ENCODE assay signal across 9 cellular contexts in the genomic region with DNA sequence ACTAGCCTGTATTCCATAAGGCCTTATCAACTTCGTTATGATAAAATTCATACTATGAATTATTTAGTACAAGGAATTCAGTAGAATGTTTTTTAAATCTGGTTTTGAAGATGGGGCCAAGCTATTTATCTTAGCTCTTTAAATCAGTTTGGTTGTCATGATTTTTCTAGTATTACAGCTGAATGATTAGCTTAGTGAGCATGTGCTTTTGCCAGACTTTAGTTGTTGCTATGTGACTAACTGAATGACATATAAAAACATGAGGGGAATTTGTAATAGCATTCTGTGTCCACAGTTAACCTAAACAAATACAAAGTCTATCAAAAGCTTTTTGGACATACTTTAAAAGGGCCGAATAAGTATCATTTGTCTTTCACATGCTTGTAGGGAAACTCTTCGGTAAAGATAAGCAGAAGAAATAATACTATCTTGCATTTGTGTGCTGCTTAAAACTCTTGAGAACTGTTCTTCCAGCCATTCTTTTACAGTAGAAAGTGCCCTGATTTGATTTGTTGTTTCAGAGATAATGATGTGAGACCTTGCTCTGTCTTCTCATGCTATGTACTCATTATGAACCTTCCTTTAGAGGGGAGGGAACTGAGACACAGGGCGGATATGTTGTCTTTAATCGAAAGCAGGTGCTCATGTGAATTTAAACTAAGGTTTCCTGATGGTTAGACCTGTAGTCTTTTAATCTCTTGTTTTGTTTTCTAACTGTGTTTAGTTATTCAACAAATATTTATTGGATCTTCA. TPM values are rescaled to one million over a fixed set of nuclear protein-coding genes. Genes with fewer than 3 reads are reported as not detected.
DNase-seq lines count a peak whose midpoint lies in the region; ATAC-seq, FAIRE-seq and TF ChIP-seq lines count a peak whose summit lies in the region.
"Had no signal": no experiment of that assay in that cellular context is flagged by ENCODE, and none has a peak within 500 bp of the region (broad histone marks: within the 10 kb centered on the region; RNA-seq: fewer than 3 reads in every experiment).

No MANE protein-coding gene starts in this region.

- H3K27ac ChIP-seq in OCI-LY7 (ENCODE audit: low read depth, low read length, poor library complexity, severe bottlenecking) (no peak overlapping the region), SJCRH30 (no peak overlapping the region)

- FAIRE-seq in GM12892 (lab: Jason Lieb, UNC) = peak; percentile 87

- no peaks in the 10 kb centered on the region for H3K9me2 ChIP-seq in OCI-LY7 (ENCODE audit: insufficient read depth, low read length)

- H3K4me3 ChIP-seq in OCI-LY7 (ENCODE audit: low read depth, low read length, poor library complexity, severe bottlenecking) = no peak overlapping the region
- H3K4me3 ChIP-seq in SJCRH30 = no peak overlapping the region

- CTCF ChIA-PET in OCI-LY7 (lab: Charles Lee; ENCODE audit: unreplicated experiment) = no interaction called here

- H3K4me1 ChIP-seq in OCI-LY7 (ENCODE audit: insufficient read depth, low read length, poor library complexity, severe bottlenecking) (peaks cover 34% of the 10 kb centered on the region), SJCRH30 (peaks cover 22% of the 10 kb centered on the region)

- intact Hi-C loops in OCI-LY7 (cut with micrococcal nuclease; ENCODE audit: unreplicated experiment) = loop anchor here (5.0 kb wide), 1 partner anchor 757 kb away; no protein-coding TSS in a partner anchor

- BruUV-seq in OCI-LY7 (replicated peaks; lab: Mats Ljungman, UMichigan) = no TSS peak

- H3K36me3 ChIP-seq in OCI-LY7 (ENCODE audit: insufficient read depth, low read length) (no peaks in the 10 kb centered on the region), SJCRH30 (no peaks in the 10 kb centered on the region)

- H3K9me3 ChIP-seq in OCI-LY7 (ENCODE audit: low read length) = no peaks in the 10 kb centered on the region
- no peaks in the 10 kb centered on the region for H3K9me3 ChIP-seq in SJCRH30 (replicated peaks)

- peak overlapping the region; percentile 22; the same call in 1 of the 2 replicates for H3K4me2 ChIP-seq in OCI-LY7 (ENCODE audit: low read length)

- POLR2A ChIA-PET in OCI-LY7 (lab: Charles Lee) = interaction anchor here (0.8 to 1.5 kb wide), 2 partner anchors 20 to 22 kb away, joined by 3 to 4 read pairs; no protein-coding TSS in a partner anchor

- peak; percentile 65 for ATAC-seq in GM21825 (IDR thresholded peaks at IDR 0.05; ENCODE audit: unreplicated experiment)

- H2AFZ ChIP-seq in OCI-LY7 (ENCODE audit: low read length) = no peak overlapping the region

- H3K27me3 ChIP-seq in SJCRH30 = no peaks in the 10 kb centered on the region

- H3K79me2 ChIP-seq in OCI-LY7 (ENCODE audit: insufficient read depth, low read depth, low read length) = peaks cover 44% of the 10 kb centered on the region; the same call in 1 of the 2 replicates

- DNase-seq in GM12892 (ENCODE audit: insufficient read length) = no peak
- DNase-seq in OCI-LY7 (ENCODE audit: low spot score) = peak; percentile 21
- DNase-seq in glomerular visceral epithelial cell (ENCODE audit: extremely low spot score) = peak; percentile 35
- DNase-seq in NCI-H2227 treated with DMSO at 0.1 percent for 48 hours (lab: John Stamatoyannopoulos, UW) = no peak
- DNase-seq in SJCRH30 = no peak
- no peak for DNase-seq in anterior cingulate cortex (lab: John Stamatoyannopoulos, UW)
- DNase-seq in KG1 (lab: John Stamatoyannopoulos, UW) = no peak
- DNase-seq: stimulated activated CD4-positive, alpha-beta T cell treated with anti-CD3 and anti-CD28 coated beads, Interleukin-1b, Interleukin-23, amount 100 ng/mL, for 48 hours had no signal

- no peak for TF ChIP-seq CTCF in OCI-LY7 (conservative IDR thresholded peaks at IDR 0.05; ENCODE audit: low read length)

- peaks cover 4% of the 10 kb centered on the region; the same call in 1 of the 2 replicates for H4K20me1 ChIP-seq in OCI-LY7 (ENCODE audit: insufficient read depth, low read length)

- TF ChIP-seq POLR2A in GM12892 (IDR thresholded peaks at IDR 0.05; ENCODE audit: low read depth, low read length) = no peak

RNA-seq across cellular contexts. Expression of gene NEK7, which starts 18.8 kb away (rescaled TPM):
- polyA plus RNA-seq in GM12892 (2012; ENCODE audit: missing spikeins) = 23.1 TPM
- 8.1 and 14.9 TPM in 2 replicates for total RNA-seq in OCI-LY7 (2014; rRNA removed; shearing (Covaris generic))
- total RNA-seq in OCI-LY7 (2022) = 22.1 and 25.6 TPM in 2 replicates
- total RNA-seq in SJCRH30 (2014; rRNA removed; shearing (Covaris generic)) = 24.9 and 28.4 TPM in 2 replicates

Comparison
In these comparisons a context has a peak if more than half of its experiments do, and no peak if none do; other contexts are left out.
1. DNase-seq: peak in OCI-LY7 (single experiment) and glomerular visceral epithelial cell (single experiment); none in GM12892 (single experiment), NCI-H2227 treated with DMSO at 0.1 percent for 48 hours (single experiment), SJCRH30 (0 of 2), anterior cingulate cortex (0 of 58) and KG1 (single experiment).